ENCODE assay signal across 1 cellular context in the genomic region with DNA sequence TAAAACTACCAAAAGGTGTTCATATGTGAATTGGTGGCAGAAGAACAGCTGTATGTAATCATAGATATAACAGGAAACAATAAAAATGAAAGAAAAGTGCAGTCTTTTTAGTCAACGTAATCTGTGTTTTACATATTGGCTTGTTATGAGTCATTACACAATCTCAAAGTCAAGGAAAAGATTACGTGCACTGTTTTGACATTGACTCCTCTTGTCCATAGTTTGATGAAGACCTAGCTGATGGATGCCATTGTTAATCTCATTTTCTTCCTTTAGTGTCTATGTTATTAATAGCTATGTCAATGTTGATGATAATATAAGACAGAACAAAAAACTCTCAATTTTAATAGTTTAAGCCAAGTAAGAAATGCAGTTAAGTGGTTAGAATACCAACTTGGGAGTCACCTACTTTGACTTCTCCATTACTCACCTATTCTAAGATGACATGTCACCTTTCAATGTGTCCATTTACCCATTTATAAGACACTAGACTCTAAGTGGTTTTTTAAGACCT.
TF ChIP-seq lines count a peak whose summit lies in the region.

No MANE protein-coding gene starts in this region.

TF ChIP-seq in K562, 482 proteins besides CTCF, POLR2A, EP300 and RAD21 (continued from another document and continues in another):
- TF ChIP-seq STAT5A (IDR thresholded peaks at IDR 0.05; ENCODE audit: borderline replicate concordance, low read length) (peak; percentile 64; the same call in 1 of the 2 replicates), JUN (IDR thresholded peaks at IDR 0.05; ENCODE audit: borderline replicate concordance, low read depth, low read length) (peak; percentile 88), JUN (CRISPR knock-in tag; IDR thresholded peaks at IDR 0.05; ENCODE audit: borderline replicate concordance) (no peak), CCAR2 (IDR thresholded peaks at IDR 0.05; ENCODE audit: low read depth, low read length) (no peak), TAL1 (IDR thresholded peaks at IDR 0.05) (peak; percentile 80), SOX6 (IDR thresholded peaks at IDR 0.05) (peak; percentile 90), ZKSCAN8 (CRISPR knock-in tag; IDR thresholded peaks at IDR 0.05) (0 out of 2 replicates have a peak, but pooled peaks have one; percentile 57), RCOR1 (IDR thresholded peaks at IDR 0.05; ENCODE audit: borderline replicate concordance in 1 of 2, low read depth in 2 of 2, low read length in 2 of 2) (peak in 1 of 2 experiments; percentile 95; a peak in 2 of 4 replicates), OTX1 (CRISPR knock-in tag; IDR thresholded peaks at IDR 0.05) (no peak), NCOA2 (IDR thresholded peaks at IDR 0.05; ENCODE audit: partially characterized antibody in 2 of 2) (peak in 1 of 2 experiments; percentile 34), CBX8 (IDR thresholded peaks at IDR 0.05; ENCODE audit: borderline replicate concordance, extremely low read depth, low read depth, low read length, poor library complexity, severe bottlenecking) (no peak), HMG20A (CRISPR knock-in tag; conservative IDR thresholded peaks at IDR 0.05) (no peak), ZNF785 (CRISPR knock-in tag; IDR thresholded peaks at IDR 0.05) (no peak), SNRNP70 (optimal IDR thresholded peaks at IDR 0.05; ENCODE audit: low read depth, low read length) (no peak), CHD1 (IDR thresholded peaks at IDR 0.05; ENCODE audit: low read length) (no peak), CEBPB (tag; IDR thresholded peaks at IDR 0.05) (peak; percentile 95), FOS (IDR thresholded peaks at IDR 0.05; ENCODE audit: extremely low read depth, insufficient read length) (peak; percentile 48), RNF2 (IDR thresholded peaks at IDR 0.05) (peak; percentile 24; the same call in 1 of the 2 replicates), CSDE1 (IDR thresholded peaks at IDR 0.05) (no peak), PYGO2 (tag; IDR thresholded peaks at IDR 0.05) (no peak), ZNF507 (tag; conservative IDR thresholded peaks at IDR 0.05) (no peak), DMBX1 (CRISPR knock-in tag; IDR thresholded peaks at IDR 0.05; ENCODE audit: borderline replicate concordance) (peak; percentile 30; the same call in 1 of the 2 replicates), ZBTB17 (CRISPR knock-in tag; IDR thresholded peaks at IDR 0.05) (0 out of 2 replicates have a peak, but pooled peaks have one; percentile 40), ZNF699 (CRISPR knock-in tag; IDR thresholded peaks at IDR 0.05; ENCODE audit: insufficient replicate concordance) (no peak), HEY1 (CRISPR knock-in tag; IDR thresholded peaks at IDR 0.05; ENCODE audit: borderline replicate concordance) (no peak), RBM34 (IDR thresholded peaks at IDR 0.05; ENCODE audit: borderline replicate concordance, insufficient read depth, low read length) (no peak), ADNP (tag; IDR thresholded peaks at IDR 0.05) (peak; percentile 58; the same call in 1 of the 2 replicates), FOXK2 (conservative IDR thresholded peaks at IDR 0.05 in 1 of 2, IDR thresholded peaks at IDR 0.05 in 1 of 2; ENCODE audit: low read depth in 2 of 2) (no peak), SRSF1 (IDR thresholded peaks at IDR 0.05; ENCODE audit: low read depth, low read length) (no peak), MYBL2 (IDR thresholded peaks at IDR 0.05; ENCODE audit: low read depth) (no peak), MYBL2 (CRISPR knock-in tag; IDR thresholded peaks at IDR 0.05; ENCODE audit: borderline replicate concordance) (no peak)
- TF ChIP-seq, protein P1, sequence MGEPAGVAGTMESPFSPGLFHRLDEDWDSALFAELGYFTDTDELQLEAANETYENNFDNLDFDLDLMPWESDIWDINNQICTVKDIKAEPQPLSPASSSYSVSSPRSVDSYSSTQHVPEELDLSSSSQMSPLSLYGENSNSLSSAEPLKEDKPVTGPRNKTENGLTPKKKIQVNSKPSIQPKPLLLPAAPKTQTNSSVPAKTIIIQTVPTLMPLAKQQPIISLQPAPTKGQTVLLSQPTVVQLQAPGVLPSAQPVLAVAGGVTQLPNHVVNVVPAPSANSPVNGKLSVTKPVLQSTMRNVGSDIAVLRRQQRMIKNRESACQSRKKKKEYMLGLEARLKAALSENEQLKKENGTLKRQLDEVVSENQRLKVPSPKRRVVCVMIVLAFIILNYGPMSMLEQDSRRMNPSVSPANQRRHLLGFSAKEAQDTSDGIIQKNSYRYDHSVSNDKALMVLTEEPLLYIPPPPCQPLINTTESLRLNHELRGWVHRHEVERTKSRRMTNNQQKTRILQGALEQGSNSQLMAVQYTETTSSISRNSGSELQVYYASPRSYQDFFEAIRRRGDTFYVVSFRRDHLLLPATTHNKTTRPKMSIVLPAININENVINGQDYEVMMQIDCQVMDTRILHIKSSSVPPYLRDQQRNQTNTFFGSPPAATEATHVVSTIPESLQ (CRISPR knock-in tag; IDR thresholded peaks at IDR 0.05) = no peak
- TF ChIP-seq, protein P2, sequence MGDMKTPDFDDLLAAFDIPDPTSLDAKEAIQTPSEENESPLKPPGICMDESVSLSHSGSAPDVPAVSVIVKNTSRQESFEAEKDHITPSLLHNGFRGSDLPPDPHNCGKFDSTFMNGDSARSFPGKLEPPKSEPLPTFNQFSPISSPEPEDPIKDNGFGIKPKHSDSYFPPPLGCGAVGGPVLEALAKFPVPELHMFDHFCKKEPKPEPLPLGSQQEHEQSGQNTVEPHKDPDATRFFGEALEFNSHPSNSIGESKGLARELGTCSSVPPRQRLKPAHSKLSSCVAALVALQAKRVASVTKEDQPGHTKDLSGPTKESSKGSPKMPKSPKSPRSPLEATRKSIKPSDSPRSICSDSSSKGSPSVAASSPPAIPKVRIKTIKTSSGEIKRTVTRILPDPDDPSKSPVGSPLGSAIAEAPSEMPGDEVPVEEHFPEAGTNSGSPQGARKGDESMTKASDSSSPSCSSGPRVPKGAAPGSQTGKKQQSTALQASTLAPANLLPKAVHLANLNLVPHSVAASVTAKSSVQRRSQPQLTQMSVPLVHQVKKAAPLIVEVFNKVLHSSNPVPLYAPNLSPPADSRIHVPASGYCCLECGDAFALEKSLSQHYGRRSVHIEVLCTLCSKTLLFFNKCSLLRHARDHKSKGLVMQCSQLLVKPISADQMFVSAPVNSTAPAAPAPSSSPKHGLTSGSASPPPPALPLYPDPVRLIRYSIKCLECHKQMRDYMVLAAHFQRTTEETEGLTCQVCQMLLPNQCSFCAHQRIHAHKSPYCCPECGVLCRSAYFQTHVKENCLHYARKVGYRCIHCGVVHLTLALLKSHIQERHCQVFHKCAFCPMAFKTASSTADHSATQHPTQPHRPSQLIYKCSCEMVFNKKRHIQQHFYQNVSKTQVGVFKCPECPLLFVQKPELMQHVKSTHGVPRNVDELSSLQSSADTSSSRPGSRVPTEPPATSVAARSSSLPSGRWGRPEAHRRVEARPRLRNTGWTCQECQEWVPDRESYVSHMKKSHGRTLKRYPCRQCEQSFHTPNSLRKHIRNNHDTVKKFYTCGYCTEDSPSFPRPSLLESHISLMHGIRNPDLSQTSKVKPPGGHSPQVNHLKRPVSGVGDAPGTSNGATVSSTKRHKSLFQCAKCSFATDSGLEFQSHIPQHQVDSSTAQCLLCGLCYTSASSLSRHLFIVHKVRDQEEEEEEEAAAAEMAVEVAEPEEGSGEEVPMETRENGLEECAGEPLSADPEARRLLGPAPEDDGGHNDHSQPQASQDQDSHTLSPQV (IDR thresholded peaks at IDR 0.05) = no peak
- TF ChIP-seq, protein P3, sequence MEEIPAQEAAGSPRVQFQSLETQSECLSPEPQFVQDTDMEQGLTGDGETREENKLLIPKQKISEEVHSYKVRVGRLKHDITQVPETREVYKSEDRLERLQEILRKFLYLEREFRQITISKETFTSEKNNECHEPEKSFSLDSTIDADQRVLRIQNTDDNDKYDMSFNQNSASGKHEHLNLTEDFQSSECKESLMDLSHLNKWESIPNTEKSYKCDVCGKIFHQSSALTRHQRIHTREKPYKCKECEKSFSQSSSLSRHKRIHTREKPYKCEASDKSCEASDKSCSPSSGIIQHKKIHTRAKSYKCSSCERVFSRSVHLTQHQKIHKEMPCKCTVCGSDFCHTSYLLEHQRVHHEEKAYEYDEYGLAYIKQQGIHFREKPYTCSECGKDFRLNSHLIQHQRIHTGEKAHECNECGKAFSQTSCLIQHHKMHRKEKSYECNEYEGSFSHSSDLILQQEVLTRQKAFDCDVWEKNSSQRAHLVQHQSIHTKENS (CRISPR knock-in tag; IDR thresholded peaks at IDR 0.05) = no peak
- TF ChIP-seq, protein P4, sequence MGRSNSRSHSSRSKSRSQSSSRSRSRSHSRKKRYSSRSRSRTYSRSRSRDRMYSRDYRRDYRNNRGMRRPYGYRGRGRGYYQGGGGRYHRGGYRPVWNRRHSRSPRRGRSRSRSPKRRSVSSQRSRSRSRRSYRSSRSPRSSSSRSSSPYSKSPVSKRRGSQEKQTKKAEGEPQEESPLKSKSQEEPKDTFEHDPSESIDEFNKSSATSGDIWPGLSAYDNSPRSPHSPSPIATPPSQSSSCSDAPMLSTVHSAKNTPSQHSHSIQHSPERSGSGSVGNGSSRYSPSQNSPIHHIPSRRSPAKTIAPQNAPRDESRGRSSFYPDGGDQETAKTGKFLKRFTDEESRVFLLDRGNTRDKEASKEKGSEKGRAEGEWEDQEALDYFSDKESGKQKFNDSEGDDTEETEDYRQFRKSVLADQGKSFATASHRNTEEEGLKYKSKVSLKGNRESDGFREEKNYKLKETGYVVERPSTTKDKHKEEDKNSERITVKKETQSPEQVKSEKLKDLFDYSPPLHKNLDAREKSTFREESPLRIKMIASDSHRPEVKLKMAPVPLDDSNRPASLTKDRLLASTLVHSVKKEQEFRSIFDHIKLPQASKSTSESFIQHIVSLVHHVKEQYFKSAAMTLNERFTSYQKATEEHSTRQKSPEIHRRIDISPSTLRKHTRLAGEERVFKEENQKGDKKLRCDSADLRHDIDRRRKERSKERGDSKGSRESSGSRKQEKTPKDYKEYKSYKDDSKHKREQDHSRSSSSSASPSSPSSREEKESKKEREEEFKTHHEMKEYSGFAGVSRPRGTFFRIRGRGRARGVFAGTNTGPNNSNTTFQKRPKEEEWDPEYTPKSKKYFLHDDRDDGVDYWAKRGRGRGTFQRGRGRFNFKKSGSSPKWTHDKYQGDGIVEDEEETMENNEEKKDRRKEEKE (IDR thresholded peaks at IDR 0.05; ENCODE audit: borderline replicate concordance in 1 of 2, control insufficient read depth in 1 of 2, low read depth in 2 of 2, low read length in 1 of 2) = no peak
- TF ChIP-seq, protein P5, sequence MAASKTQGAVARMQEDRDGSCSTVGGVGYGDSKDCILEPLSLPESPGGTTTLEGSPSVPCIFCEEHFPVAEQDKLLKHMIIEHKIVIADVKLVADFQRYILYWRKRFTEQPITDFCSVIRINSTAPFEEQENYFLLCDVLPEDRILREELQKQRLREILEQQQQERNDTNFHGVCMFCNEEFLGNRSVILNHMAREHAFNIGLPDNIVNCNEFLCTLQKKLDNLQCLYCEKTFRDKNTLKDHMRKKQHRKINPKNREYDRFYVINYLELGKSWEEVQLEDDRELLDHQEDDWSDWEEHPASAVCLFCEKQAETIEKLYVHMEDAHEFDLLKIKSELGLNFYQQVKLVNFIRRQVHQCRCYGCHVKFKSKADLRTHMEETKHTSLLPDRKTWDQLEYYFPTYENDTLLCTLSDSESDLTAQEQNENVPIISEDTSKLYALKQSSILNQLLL (CRISPR knock-in tag; IDR thresholded peaks at IDR 0.05; ENCODE audit: borderline replicate concordance) = no peak
- TF ChIP-seq, protein P6, sequence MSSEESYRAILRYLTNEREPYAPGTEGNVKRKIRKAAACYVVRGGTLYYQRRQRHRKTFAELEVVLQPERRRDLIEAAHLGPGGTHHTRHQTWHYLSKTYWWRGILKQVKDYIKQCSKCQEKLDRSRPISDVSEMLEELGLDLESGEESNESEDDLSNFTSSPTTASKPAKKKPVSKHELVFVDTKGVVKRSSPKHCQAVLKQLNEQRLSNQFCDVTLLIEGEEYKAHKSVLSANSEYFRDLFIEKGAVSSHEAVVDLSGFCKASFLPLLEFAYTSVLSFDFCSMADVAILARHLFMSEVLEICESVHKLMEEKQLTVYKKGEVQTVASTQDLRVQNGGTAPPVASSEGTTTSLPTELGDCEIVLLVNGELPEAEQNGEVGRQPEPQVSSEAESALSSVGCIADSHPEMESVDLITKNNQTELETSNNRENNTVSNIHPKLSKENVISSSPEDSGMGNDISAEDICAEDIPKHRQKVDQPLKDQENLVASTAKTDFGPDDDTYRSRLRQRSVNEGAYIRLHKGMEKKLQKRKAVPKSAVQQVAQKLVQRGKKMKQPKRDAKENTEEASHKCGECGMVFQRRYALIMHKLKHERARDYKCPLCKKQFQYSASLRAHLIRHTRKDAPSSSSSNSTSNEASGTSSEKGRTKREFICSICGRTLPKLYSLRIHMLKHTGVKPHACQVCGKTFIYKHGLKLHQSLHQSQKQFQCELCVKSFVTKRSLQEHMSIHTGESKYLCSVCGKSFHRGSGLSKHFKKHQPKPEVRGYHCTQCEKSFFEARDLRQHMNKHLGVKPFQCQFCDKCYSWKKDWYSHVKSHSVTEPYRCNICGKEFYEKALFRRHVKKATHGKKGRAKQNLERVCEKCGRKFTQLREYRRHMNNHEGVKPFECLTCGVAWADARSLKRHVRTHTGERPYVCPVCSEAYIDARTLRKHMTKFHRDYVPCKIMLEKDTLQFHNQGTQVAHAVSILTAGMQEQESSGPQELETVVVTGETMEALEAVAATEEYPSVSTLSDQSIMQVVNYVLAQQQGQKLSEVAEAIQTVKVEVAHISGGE (CRISPR knock-in tag; IDR thresholded peaks at IDR 0.05) = 0 out of 6 replicates have a peak, but pooled peaks of 1 of the 3 experiments have one; percentile 35
- TF ChIP-seq, protein P7, sequence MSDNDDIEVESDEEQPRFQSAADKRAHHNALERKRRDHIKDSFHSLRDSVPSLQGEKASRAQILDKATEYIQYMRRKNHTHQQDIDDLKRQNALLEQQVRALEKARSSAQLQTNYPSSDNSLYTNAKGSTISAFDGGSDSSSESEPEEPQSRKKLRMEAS (CRISPR knock-in tag; IDR thresholded peaks at IDR 0.05) = no peak
- TF ChIP-seq, protein P8, sequence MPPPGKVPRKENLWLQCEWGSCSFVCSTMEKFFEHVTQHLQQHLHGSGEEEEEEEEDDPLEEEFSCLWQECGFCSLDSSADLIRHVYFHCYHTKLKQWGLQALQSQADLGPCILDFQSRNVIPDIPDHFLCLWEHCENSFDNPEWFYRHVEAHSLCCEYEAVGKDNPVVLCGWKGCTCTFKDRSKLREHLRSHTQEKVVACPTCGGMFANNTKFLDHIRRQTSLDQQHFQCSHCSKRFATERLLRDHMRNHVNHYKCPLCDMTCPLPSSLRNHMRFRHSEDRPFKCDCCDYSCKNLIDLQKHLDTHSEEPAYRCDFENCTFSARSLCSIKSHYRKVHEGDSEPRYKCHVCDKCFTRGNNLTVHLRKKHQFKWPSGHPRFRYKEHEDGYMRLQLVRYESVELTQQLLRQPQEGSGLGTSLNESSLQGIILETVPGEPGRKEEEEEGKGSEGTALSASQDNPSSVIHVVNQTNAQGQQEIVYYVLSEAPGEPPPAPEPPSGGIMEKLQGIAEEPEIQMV (tag; conservative IDR thresholded peaks at IDR 0.05; ENCODE audit: low read depth) = no peak
